ENCODE assay signal across 8 cellular contexts in genomic region chr16:56608043-56608875, GRCh38. TPM values are rescaled to one million over a fixed set of nuclear protein-coding genes. Genes with fewer than 3 reads are reported as not detected.
DNase-seq lines count a peak whose midpoint lies in the region; ATAC-seq and TF ChIP-seq lines count a peak whose summit lies in the region.

Gene MT2A (plus strand): TSS chr16:56608584. CDS start chr16:56608656, 72 bp downstream.

- no peaks in the 10 kb centered on the region for H4K20me1 ChIP-seq in PC-3 (ENCODE audit: low read length)

- H3K9ac ChIP-seq in PC-3 (ENCODE audit: low read length), result peak within 1 kb of the TSS; percentile 76
- H3K9ac ChIP-seq in mucosa of rectum (ENCODE audit: low read depth in 1 of 2, low read length in 2 of 2), result peak within 1 kb of the TSS; percentile 78 to 90

- no TSS peak for BruUV-seq in PC-3 (replicated peaks; lab: Mats Ljungman, UMichigan)

- peak within 1 kb of the TSS; percentile 90 for H3K4me3 ChIP-seq in PC-3 (ENCODE audit: low read length)
- H3K4me3 ChIP-seq in mucosa of rectum (ENCODE audit: low read length in 2 of 2), result peak within 1 kb of the TSS; percentile 82 to 96

- DNase-seq in DMS114 treated with DMSO at 0.1 percent for 48 hours (lab: John Stamatoyannopoulos, UW; ENCODE audit: unreplicated experiment), result peak; percentile 95
- peak; percentile 78 for DNase-seq in HuH-7.5 (ENCODE audit: low spot score)
- DNase-seq in PC-3, result peak; percentile 93
- peak; percentile 93 for DNase-seq in activated T-cell treated with anti-CD3 and anti-CD28 coated beads for 48 hours (ENCODE audit: low read depth)
- peak; percentile 91 for DNase-seq in epithelial cell of prostate (ENCODE audit: low read depth, low spot score)
- DNase-seq in stimulated activated CD8-positive, alpha-beta memory T cell treated with anti-CD3 and anti-CD28 coated beads, Interleukin-4, amount 100 ng/mL, for 48 hours, result peak; percentile 94

- CTCF ChIA-PET in PC-3 (lab: Charles Lee), result interaction anchor here (0.9 kb wide), 1 partner anchor 94 kb away, joined by 3 read pairs; no protein-coding TSS in a partner anchor

- H3K27me3 ChIP-seq in PC-3 (ENCODE audit: low read length) (no peaks in the 10 kb centered on the region), mucosa of rectum (ENCODE audit: control insufficient read depth in 2 of 2, insufficient read depth in 2 of 2, low read length in 2 of 2) (no peaks in the 10 kb centered on the region)

- H3K27ac ChIP-seq in PC-3 (ENCODE audit: low read length) (peak within 1 kb of the TSS; percentile 82), epithelial cell of prostate (peak within 1 kb of the TSS; percentile 100), mucosa of rectum (ENCODE audit: low read depth in 2 of 2, low read length in 2 of 2) (peak within 1 kb of the TSS; percentile 94 to 95)

- POLR2A ChIA-PET in PC-3 (lab: Charles Lee; ENCODE audit: unreplicated experiment), result interaction anchor here (0.6 kb wide), 1 partner anchor 382 kb away, joined by 3 read pairs; no protein-coding TSS in a partner anchor

- TF ChIP-seq CTCF in PC-3 (conservative IDR thresholded peaks at IDR 0.05; ENCODE audit: low read depth, low read length), result no peak

- H3K36me3 ChIP-seq in PC-3 (ENCODE audit: low read depth, low read length) (no peaks in the 10 kb centered on the region), mucosa of rectum (ENCODE audit: control insufficient read depth in 2 of 2, insufficient read depth in 2 of 2, low read length in 2 of 2) (no peaks in the 10 kb centered on the region)

- no peak within 1 kb of the TSS for H2AFZ ChIP-seq in PC-3 (ENCODE audit: low read length)

- H3K9me3 ChIP-seq in PC-3 (ENCODE audit: low read length) (no peaks in the 10 kb centered on the region), mucosa of rectum (ENCODE audit: control insufficient read depth in 2 of 2, low read length in 2 of 2) (no peaks in the 10 kb centered on the region)

- H3K4me1 ChIP-seq in PC-3 (ENCODE audit: insufficient read depth, low read length) (peaks cover 71% of the 10 kb centered on the region), mucosa of rectum (ENCODE audit: control insufficient read depth in 2 of 2, insufficient read depth in 2 of 2, low read length in 2 of 2) (peaks cover 26 to 29% of the 10 kb centered on the region in 2 donors)

- peak within 1 kb of the TSS; percentile 93 for H3K4me2 ChIP-seq in PC-3 (ENCODE audit: low read length)

- ATAC-seq in GM21528 (IDR thresholded peaks at IDR 0.05; ENCODE audit: low FRiP score, unreplicated experiment), result peak; percentile 80
- peak; percentile 48 for ATAC-seq in PC-3

- no peaks in the 10 kb centered on the region for H3K9me2 ChIP-seq in PC-3 (replicated peaks; ENCODE audit: low read length)

- intact Hi-C loops in PC-3 (cut with micrococcal nuclease), result loop anchor here (5.0 to 10.0 kb wide), 3 partner anchors 47 to 179 kb away; partner anchors contain the start of genes MT1B, MT1F and MT1X

- peaks cover 16% of the 10 kb centered on the region for H3K79me2 ChIP-seq in PC-3 (ENCODE audit: low read length)

- H3F3A ChIP-seq in PC-3 (ENCODE audit: low read length, unreplicated experiment), result peaks cover 14% of the 10 kb centered on the region

RNA-seq across cellular contexts. Expression of gene MT2A, which starts in this region (rescaled TPM):
- total RNA-seq in PC-3 (2014; rRNA removed), result 683 and 758 TPM in 2 replicates

Comparison
In these comparisons a context has a peak if more than half of its experiments do, and no peak if none do; other contexts are left out.
1. Peak in every context shown above with its lines: DNase-seq, ATAC-seq, H3K4me3 ChIP-seq and H3K27ac ChIP-seq.